8 cellular contexts compared by ENCODE assay signal in genomic region chr19:1406496-1406817, GRCh38. TPM values are rescaled to one million over a fixed set of nuclear protein-coding genes. Genes with fewer than 3 reads are reported as not detected.
A peak's percentile ranks its signal among the peaks of the same experiment; 100 is the strongest.
DNase-seq lines count a peak whose midpoint lies in the region; ATAC-seq and TF ChIP-seq lines count a peak whose summit lies in the region.

No MANE protein-coding gene starts in this region.

- no peak for ATAC-seq in gastroesophageal sphincter
- no peak for ATAC-seq in GM21528 (IDR thresholded peaks at IDR 0.05; ENCODE audit: low FRiP score, unreplicated experiment)

- no peak overlapping the region for H2AFZ ChIP-seq in smooth muscle cell (ENCODE audit: low read depth)

- peaks cover 11% of the 10 kb centered on the region for H3F3A ChIP-seq in smooth muscle cell (ENCODE audit: low read depth)

- no peak overlapping the region for H3K9ac ChIP-seq in smooth muscle cell (ENCODE audit: low read depth)

- no peak for TF ChIP-seq POLR2A in gastroesophageal sphincter (IDR thresholded peaks at IDR 0.05)

- H3K4me3 ChIP-seq in gastroesophageal sphincter (peak overlapping the region in 1 of 2 donors; percentile 100), smooth muscle cell (peak overlapping the region; percentile 95)

- no peak for TF ChIP-seq EP300 in gastroesophageal sphincter (IDR thresholded peaks at IDR 0.05)

- H3K9me3 ChIP-seq in gastroesophageal sphincter (no peaks in the 10 kb centered on the region), smooth muscle cell (replicated peaks; ENCODE audit: low read depth) (no peaks in the 10 kb centered on the region)

- no peaks in the 10 kb centered on the region for H3K36me3 ChIP-seq in gastroesophageal sphincter
- no peaks in the 10 kb centered on the region for H3K36me3 ChIP-seq in smooth muscle cell (ENCODE audit: low read depth)

- H3K27me3 ChIP-seq in gastroesophageal sphincter, result no peaks in the 10 kb centered on the region
- H3K27me3 ChIP-seq in smooth muscle cell (ENCODE audit: low read depth), result no peaks in the 10 kb centered on the region

- peaks cover 37% of the 10 kb centered on the region for H3K79me2 ChIP-seq in smooth muscle cell (ENCODE audit: low read depth)

- DNase-seq in NCI-H510A treated with DMSO at 0.1 percent for 48 hours (lab: John Stamatoyannopoulos, UW) (peak; percentile 42), NCI-H510A (lab: John Stamatoyannopoulos, UW) (no peak), smooth muscle cell (lab: John Stamatoyannopoulos, UW; ENCODE audit: unreplicated experiment) (no peak), germinal center (ENCODE audit: low spot score) (no peak), NCI-H446 treated with DMSO at 0.1 percent for 48 hours (lab: John Stamatoyannopoulos, UW) (no peak)

- peak overlapping the region; percentile 99 for H3K27ac ChIP-seq in VCaP
- H3K27ac ChIP-seq in gastroesophageal sphincter, result peak overlapping the region in 3 of 4 donors; percentile 84 to 98 (median 96)
- H3K27ac ChIP-seq in smooth muscle cell (ENCODE audit: low read depth), result peak overlapping the region; percentile 10

- peaks cover 30% of the 10 kb centered on the region for H4K20me1 ChIP-seq in smooth muscle cell (ENCODE audit: low read depth)

- peak overlapping the region; percentile 82 for H3K4me2 ChIP-seq in smooth muscle cell

- H3K4me1 ChIP-seq in gastroesophageal sphincter (peaks cover 3 to 54% (median 26%) of the 10 kb centered on the region in 3 donors), smooth muscle cell (ENCODE audit: low read depth) (peaks cover 13% of the 10 kb centered on the region)

- TF ChIP-seq CTCF in VCaP (conservative IDR thresholded peaks at IDR 0.05) (no peak), gastroesophageal sphincter (IDR thresholded peaks at IDR 0.05) (no peak), smooth muscle cell (IDR thresholded peaks at IDR 0.05; ENCODE audit: borderline replicate concordance, insufficient read depth, poor library complexity, severe bottlenecking) (no peak)

- WGBS in gastroesophageal sphincter (ENCODE audit: low coverage in 1 of 2), 2 donors, result 23 to 32% methylated on average over 8 to 11 of the region's 15 CpGs
- WGBS in smooth muscle cell (ENCODE audit: low lambda C conversion rate), result 31% methylated on average over 15 of the region's 15 CpGs

RNA-seq across cellular contexts. Expression of gene DAZAP1, which starts 0.9 kb away (rescaled TPM):
- 10 to 100 TPM; 45.3 to 75.4 (median 64.0) TPM for total RNA-seq in gastroesophageal sphincter
- total RNA-seq in smooth muscle cell, result 33.7 and 41.7 TPM in 2 replicates
- polyA plus RNA-seq in smooth muscle cell, result 35.5 and 37.0 TPM in 2 replicates

RNA-seq across cellular contexts. Expression of gene GAMT, which starts 5.1 kb away (rescaled TPM):
- 10 to 100 TPM; 10.4 to 14.7 (median 10.9) TPM for total RNA-seq in gastroesophageal sphincter
- total RNA-seq in smooth muscle cell, result 15.8 and 22.3 TPM in 2 replicates
- 35.2 and 47.4 TPM in 2 replicates for polyA plus RNA-seq in smooth muscle cell

RNA-seq across cellular contexts. Expression of gene NDUFS7, which starts 22.8 kb away (rescaled TPM):
- total RNA-seq in gastroesophageal sphincter (100 to 1,000 TPM in 1 of 4 donors, 10 to 100 TPM in 3; 77.7 to 106 (median 86.1) TPM), smooth muscle cell (62.7 and 95.8 TPM in 2 replicates)
- polyA plus RNA-seq in smooth muscle cell, result 226 and 245 TPM in 2 replicates

RNA-seq across cellular contexts. Expression of gene RPS15, which starts 31.7 kb away (rescaled TPM):
- total RNA-seq in gastroesophageal sphincter, result 1,000 to 10,000 TPM; 1,291 to 3,466 (median 2,344) TPM
- total RNA-seq in smooth muscle cell, result 2,033 and 2,744 TPM in 2 replicates
- polyA plus RNA-seq in smooth muscle cell, result 1,180 and 1,250 TPM in 2 replicates

RNA-seq across cellular contexts. Expression of gene APC2, which starts 43.5 kb away (rescaled TPM):
- total RNA-seq in gastroesophageal sphincter (1 to 10 TPM in 1 of 4 donors, under 1 TPM in 3; 0.02 to 1.2 (median 0.35) TPM), smooth muscle cell (0.09 and 0.18 TPM in 2 replicates)
- polyA plus RNA-seq in smooth muscle cell, result 0.30 and 1.0 TPM in 2 replicates

Comparison
In these comparisons a context has a peak if more than half of its experiments do, and no peak if none do; other contexts are left out.
1. H3K27ac ChIP-seq: peak in every context shown above with its lines; median percentile 99 in VCaP; 96 in gastroesophageal sphincter; 10 in smooth muscle cell.